In the genomic region with DNA sequence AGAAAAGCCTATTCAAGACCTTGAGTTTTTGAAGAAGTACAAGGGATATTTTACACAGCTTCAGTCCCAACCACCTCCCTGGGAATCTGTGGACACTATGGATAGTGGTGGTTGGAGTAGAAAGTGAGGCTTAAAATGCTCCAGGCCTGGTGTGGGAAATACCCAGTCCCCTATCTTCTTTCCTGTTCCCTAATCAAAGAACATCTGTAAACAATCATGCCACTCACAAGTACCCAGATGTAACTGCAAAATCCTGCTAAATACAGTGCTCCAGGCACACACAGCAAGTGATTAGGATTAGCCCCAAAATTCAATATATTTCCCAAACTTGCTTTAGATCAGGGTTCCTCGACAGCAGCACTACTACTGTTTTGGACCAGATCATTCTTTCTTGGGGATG, we compare ENCODE assay signal across 8 cellular contexts. TPM values are rescaled to one million over a fixed set of nuclear protein-coding genes. Genes with fewer than 3 reads are reported as not detected.
"Had no signal": no experiment of that assay in that cellular context is flagged by ENCODE, and none has a peak within 500 bp of the region (broad histone marks: within the 10 kb centered on the region; RNA-seq: fewer than 3 reads in every experiment).

No MANE protein-coding gene starts in this region.

- H3K27me3 Mint-ChIP-seq: IgD-negative memory B cell had no signal

- H3K27ac Mint-ChIP-seq: IgD-negative memory B cell had no signal

- H3K36me3 Mint-ChIP-seq: IgD-negative memory B cell had no signal

- H3K27ac ChIP-seq: HL-60 had no signal

- FAIRE-seq: HepG2, K562 had no signal

- H3K4me1 Mint-ChIP-seq: IgD-negative memory B cell had no signal

- DNase-seq: IMR-90, KBM-7 had no signal

- ATAC-seq: HepG2, K562 had no signal

- H3K4me3 Mint-ChIP-seq: IgD-negative memory B cell had no signal

- H3K4me3 ChIP-seq: K562 had no signal

RNA-seq across cellular contexts. Expression of gene TMEM215, which starts 46.0 kb away (rescaled TPM):
- total RNA-seq: HepG2, HT-29, HT1080, IMR-90, K562 had no signal
- polyA plus RNA-seq: HepG2, IgD-negative memory B cell, IMR-90, K562 had no signal
